Comparison of ENCODE assay signal across 13 cellular contexts in the genomic region with DNA sequence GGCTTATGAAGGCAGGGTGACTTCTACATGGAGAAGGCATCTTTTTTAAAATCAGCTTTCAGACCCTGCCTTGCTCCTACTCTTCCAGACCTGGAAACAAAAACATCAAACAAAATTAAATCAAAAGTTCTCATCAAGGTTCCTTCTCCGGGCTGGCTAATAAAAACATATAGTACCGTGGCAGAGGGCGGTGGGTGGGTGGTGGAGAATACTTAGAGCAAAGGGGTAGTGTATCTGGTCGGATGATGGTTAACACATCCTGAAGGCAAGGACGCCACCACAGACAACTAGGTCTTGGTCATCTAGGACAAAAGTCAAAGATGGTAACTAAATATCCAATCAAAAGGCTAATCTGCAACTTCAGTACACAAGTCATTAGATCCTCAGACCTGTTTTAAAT. TPM values are rescaled to one million over a fixed set of nuclear protein-coding genes. Genes with fewer than 3 reads are reported as not detected.
DNase-seq lines count a peak whose midpoint lies in the region; TF ChIP-seq lines count a peak whose summit lies in the region.
"Had no signal": no experiment of that assay in that cellular context is flagged by ENCODE, and none has a peak within 500 bp of the region (broad histone marks: within the 10 kb centered on the region; RNA-seq: fewer than 3 reads in every experiment).

No MANE protein-coding gene starts in this region.

- H2AFZ ChIP-seq in MM.1S (ENCODE audit: low read length) (no peak overlapping the region), mammary epithelial cell (ENCODE audit: low read depth, low read length) (no peak overlapping the region), parathyroid adenoma (no peak overlapping the region)

- H3K27ac ChIP-seq in MM.1S (ENCODE audit: low read length), result no peak overlapping the region
- H3K27ac ChIP-seq in mammary epithelial cell (ENCODE audit: insufficient read depth, low read depth, low read length), result no peak overlapping the region
- no peak overlapping the region for H3K27ac ChIP-seq in parathyroid adenoma
- H3K27ac ChIP-seq: SJSA1 had no signal

- H3K79me2 ChIP-seq in MM.1S (ENCODE audit: low read length) (peaks cover 58% of the 10 kb centered on the region), mammary epithelial cell (ENCODE audit: insufficient read depth, low read length) (peaks cover 62% of the 10 kb centered on the region), parathyroid adenoma (peaks cover 45% of the 10 kb centered on the region)

- peaks cover 8% of the 10 kb centered on the region for H3K4me1 ChIP-seq in MM.1S (ENCODE audit: low read length)
- H3K4me1 ChIP-seq in mammary epithelial cell (ENCODE audit: insufficient read depth, low read length), result peaks cover 13% of the 10 kb centered on the region
- peaks cover 17% of the 10 kb centered on the region for H3K4me1 ChIP-seq in parathyroid adenoma

- DNase-seq in GM06990 (ENCODE audit: extremely low read depth, insufficient read length) (no peak), MM.1S (no peak), mammary epithelial cell (no peak), amygdala (lab: John Stamatoyannopoulos, UW) (no peak), NCI-H1417 (lab: John Stamatoyannopoulos, UW) (no peak)
- no peak for DNase-seq in central memory CD4-positive, alpha-beta T cell
- DNase-seq: activated CD4-positive, alpha-beta T cell treated with anti-CD3 and anti-CD28 coated beads, Interleukin-2, amount 50 U/mL, for 4 hours; DMS79; mucosa of descending colon; NCI-H526 treated with DMSO at 0.1 percent for 48 hours; spleen had no signal

- H3K9me2 ChIP-seq in MM.1S (replicated peaks; ENCODE audit: insufficient read depth, low read length), result no peaks in the 10 kb centered on the region

- H3K9ac ChIP-seq in MM.1S (ENCODE audit: low read length) (no peak overlapping the region), mammary epithelial cell (ENCODE audit: insufficient read depth, low read length) (no peak overlapping the region), parathyroid adenoma (no peak overlapping the region)

- dilution Hi-C loops in mammary epithelial cell (cut with HindIII; ENCODE audit: low sequenced_read_pairs), result no loop called here

- peak overlapping the region; percentile 71; the same call in 1 of the 2 replicates for H3K4me2 ChIP-seq in MM.1S (ENCODE audit: low read depth, low read length)
- H3K4me2 ChIP-seq in mammary epithelial cell (ENCODE audit: insufficient read depth, low read depth, low read length), result peak overlapping the region; percentile 92
- H3K4me2 ChIP-seq in parathyroid adenoma (ENCODE audit: low read length), result peak overlapping the region; percentile 22

- CTCF ChIA-PET in mammary epithelial cell (lab: Charles Lee; ENCODE audit: low non-redundant PET), result no interaction called here

- H3K36me3 ChIP-seq in GM06990 (ENCODE audit: control insufficient read depth, insufficient read depth, low read length), result no peaks in the 10 kb centered on the region
- no peaks in the 10 kb centered on the region for H3K36me3 ChIP-seq in MM.1S (replicated peaks; ENCODE audit: insufficient read depth, low read length)
- no peaks in the 10 kb centered on the region for H3K36me3 ChIP-seq in mammary epithelial cell (ENCODE audit: insufficient read depth, low read length)
- no peaks in the 10 kb centered on the region for H3K36me3 ChIP-seq in parathyroid adenoma (ENCODE audit: control insufficient read depth, insufficient read depth, low read length)

- BruUV-seq in mammary epithelial cell (replicated peaks; lab: Mats Ljungman, UMichigan), result no TSS peak

- TF ChIP-seq CTCF in GM06990 (IDR thresholded peaks at IDR 0.05; ENCODE audit: insufficient read depth, low read length, poor library complexity, severe bottlenecking) (no peak), MM.1S (IDR thresholded peaks at IDR 0.05; ENCODE audit: low read length) (no peak), mammary epithelial cell (conservative IDR thresholded peaks at IDR 0.05 in 1 of 2, IDR thresholded peaks at IDR 0.05 in 1 of 2; ENCODE audit: extremely low read depth in 1 of 2, insufficient read depth in 1 of 2, low read depth in 1 of 2, low read length in 2 of 2) (no peak), parathyroid adenoma (IDR thresholded peaks at IDR 0.05) (no peak)

- H3K27me3 ChIP-seq in GM06990 (replicated peaks; ENCODE audit: control insufficient read depth, insufficient read depth, low read length) (no peaks in the 10 kb centered on the region), MM.1S (replicated peaks; ENCODE audit: insufficient read depth, low read length) (no peaks in the 10 kb centered on the region), mammary epithelial cell (ENCODE audit: insufficient read depth, low read length) (no peaks in the 10 kb centered on the region), parathyroid adenoma (ENCODE audit: control insufficient read depth, insufficient read depth, low read length) (no peaks in the 10 kb centered on the region)
- H3K27me3 ChIP-seq: SJSA1, spleen had no signal

- intact Hi-C loops in mammary epithelial cell (cut with micrococcal nuclease), result no loop called here

- H3F3A ChIP-seq in MM.1S (ENCODE audit: insufficient read depth, low read length), result peaks cover 7% of the 10 kb centered on the region

- no peaks in the 10 kb centered on the region for H3K9me3 ChIP-seq in MM.1S (replicated peaks; ENCODE audit: insufficient read depth, low read length)
- H3K9me3 ChIP-seq in mammary epithelial cell (replicated peaks; ENCODE audit: insufficient read depth, low read length), result no peaks in the 10 kb centered on the region
- no peaks in the 10 kb centered on the region for H3K9me3 ChIP-seq in parathyroid adenoma (ENCODE audit: control insufficient read depth, low read length)
- H3K9me3 ChIP-seq: mucosa of descending colon, SJSA1, spleen had no signal

- no peaks in the 10 kb centered on the region for H4K20me1 ChIP-seq in MM.1S (ENCODE audit: insufficient read depth, low read length)
- H4K20me1 ChIP-seq in mammary epithelial cell (ENCODE audit: insufficient read depth, low read length), result no peaks in the 10 kb centered on the region

- H3K4me3 ChIP-seq in GM06990 (replicated peaks; ENCODE audit: low read depth, low read length) (peak overlapping the region; percentile 87), MM.1S (ENCODE audit: low read length) (no peak overlapping the region), mammary epithelial cell (replicated peaks in 1 of 3; ENCODE audit: insufficient read depth in 1 of 3, low read depth in 2 of 3, low read length in 3 of 3) (no peak overlapping the region), parathyroid adenoma (ENCODE audit: low read depth, low read length) (no peak overlapping the region)
- H3K4me3 ChIP-seq: mucosa of descending colon had no signal

- in situ Hi-C loops in mammary epithelial cell (cut with MboI; ENCODE audit: low sequenced_read_pairs in 2 of 2), result loop anchor here in 1 of 2 donors (5.0 kb wide), 1 partner anchor 55 kb away; a partner anchor contains a TSS

- 90% methylated on average over 5 of the region's 5 CpGs for WGBS in mammary epithelial cell (ENCODE audit: low coverage, missing lambda C conversion rate)

RNA-seq across cellular contexts. Expression of a gene that starts 1.8 kb away (rescaled TPM):
- total RNA-seq in mammary epithelial cell, result 100 to 1,000 TPM; 154 to 169 TPM
- polyA plus RNA-seq in mammary epithelial cell, result 324 TPM
- polyA minus RNA-seq in mammary epithelial cell, result 197 TPM

RNA-seq across cellular contexts. Expression of a gene that starts 10.9 kb away (rescaled TPM):
- 10 to 100 TPM; 16.7 to 20.5 TPM for total RNA-seq in mammary epithelial cell
- polyA plus RNA-seq in mammary epithelial cell, result 12.0 TPM
- polyA minus RNA-seq in mammary epithelial cell, result 16.5 TPM

RNA-seq across cellular contexts. Expression of a gene that starts 56.9 kb away (rescaled TPM):
- total RNA-seq in mammary epithelial cell, result not detected
- polyA plus RNA-seq in mammary epithelial cell, result not detected
- not detected for polyA minus RNA-seq in mammary epithelial cell
- total RNA-seq: mucosa of descending colon, SJSA1, spleen had no signal
- polyA plus RNA-seq: spleen had no signal

Comparison
In these comparisons a context has a peak if more than half of its experiments do, and no peak if none do; other contexts are left out.
1. H3K4me2 ChIP-seq: peak in every context shown above with its lines; median percentile 92 in mammary epithelial cell; 71 in MM.1S; 22 in parathyroid adenoma.